ENCODE assay signal across 18 cellular contexts in the genomic region with DNA sequence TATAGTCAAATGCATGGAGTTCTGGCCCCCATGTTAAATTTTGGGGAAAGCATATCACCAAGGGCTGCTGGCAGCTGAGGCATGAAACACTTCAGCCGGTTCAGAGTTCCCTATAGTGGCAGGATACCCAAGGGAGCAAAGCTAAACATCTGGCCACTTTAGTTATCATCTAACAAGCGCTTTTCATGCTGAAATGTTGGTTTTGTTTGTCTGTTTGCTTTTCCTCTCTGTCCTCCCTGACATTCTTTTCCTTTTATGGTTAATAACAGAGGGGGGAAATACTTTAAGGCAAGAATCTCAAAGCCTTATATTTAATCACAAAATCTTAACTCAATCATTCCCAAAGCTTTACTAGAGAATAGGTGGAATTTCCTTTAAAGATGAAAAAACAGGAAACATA.
"Had no signal": no experiment of that assay in that cellular context is flagged by ENCODE, and none has a peak within 500 bp of the region (broad histone marks: within the 10 kb centered on the region; RNA-seq: fewer than 3 reads in every experiment).

No MANE protein-coding gene starts in this region.

- H3K27ac Mint-ChIP-seq: activated CD8-positive, alpha-beta T cell treated with anti-CD3 and anti-CD28 coated beads for 36 hours; activated naive CD8-positive, alpha-beta T cell treated with anti-CD3 and anti-CD28 coated beads, Interleukin-2, amount 10 ng/mL, durations not matched to agents 7 days and 5 days; activated T-helper 17 cell treated with anti-CD3 and anti-CD28 coated beads, Interleukin-2, amount 50 U/mL, for 72 hours had no signal

- H3K4me3 Mint-ChIP-seq: activated CD8-positive, alpha-beta T cell treated with anti-CD3 and anti-CD28 coated beads for 36 hours; activated naive CD8-positive, alpha-beta T cell treated with anti-CD3 and anti-CD28 coated beads, Interleukin-2, amount 10 ng/mL, durations not matched to agents 7 days and 5 days; activated T-helper 17 cell treated with anti-CD3 and anti-CD28 coated beads, Interleukin-2, amount 50 U/mL, for 72 hours; central memory CD8-positive, alpha-beta T cell had no signal

- H3K9me3 ChIP-seq: colonic mucosa, gastrocnemius medialis, left lung, thyroid gland had no signal

- H3K4me3 ChIP-seq: colonic mucosa, gastrocnemius medialis, left lung, thyroid gland had no signal

- H3K27me3 ChIP-seq: colonic mucosa, gastrocnemius medialis, left lung, thyroid gland had no signal

- H3K36me3 ChIP-seq: colonic mucosa, gastrocnemius medialis, left lung, thyroid gland had no signal

- H3K4me1 ChIP-seq: colonic mucosa, gastrocnemius medialis, left lung, thyroid gland had no signal

- H3K4me1 Mint-ChIP-seq: activated naive CD8-positive, alpha-beta T cell treated with anti-CD3 and anti-CD28 coated beads, Interleukin-2, amount 10 ng/mL, durations not matched to agents 7 days and 5 days; activated T-helper 17 cell treated with anti-CD3 and anti-CD28 coated beads, Interleukin-2, amount 50 U/mL, for 72 hours; central memory CD8-positive, alpha-beta T cell had no signal

- H3K9me3 Mint-ChIP-seq: activated CD8-positive, alpha-beta T cell treated with anti-CD3 and anti-CD28 coated beads for 36 hours; activated naive CD8-positive, alpha-beta T cell treated with anti-CD3 and anti-CD28 coated beads, Interleukin-2, amount 10 ng/mL, durations not matched to agents 7 days and 5 days; activated T-helper 17 cell treated with anti-CD3 and anti-CD28 coated beads, Interleukin-2, amount 50 U/mL, for 72 hours; central memory CD8-positive, alpha-beta T cell had no signal

- ATAC-seq: activated CD8-positive, alpha-beta T cell treated with anti-CD3 and anti-CD28 coated beads for 36 hours; activated T-helper 17 cell treated with anti-CD3 and anti-CD28 coated beads, Interleukin-2, amount 50 U/mL, for 72 hours; gastrocnemius medialis; left lung had no signal

- H3K36me3 Mint-ChIP-seq: activated naive CD8-positive, alpha-beta T cell treated with anti-CD3 and anti-CD28 coated beads, Interleukin-2, amount 10 ng/mL, durations not matched to agents 7 days and 5 days had no signal

- DNase-seq: activated CD4-positive, alpha-beta T cell treated with anti-CD3 and anti-CD28 coated beads for 48 hours; activated CD4-positive, CD25-positive, alpha-beta regulatory T cell; activated CD8-positive, alpha-beta T cell treated with anti-CD3 and anti-CD28 coated beads for 36 hours; activated naive CD4-positive, alpha-beta T cell; activated naive CD8-positive, alpha-beta T cell treated with anti-CD3 and anti-CD28 coated beads, Interleukin-2, amount 10 ng/mL, durations not matched to agents 7 days and 5 days; activated T-cell treated with anti-CD3 and anti-CD28 coated beads, Interleukin-2, amount 50 U/mL, for 1 hour; colonic mucosa; gastrocnemius medialis; head of caudate nucleus; left lung; mammary epithelial cell; occipital lobe; retina; stimulated activated CD4-positive, alpha-beta T cell treated with anti-CD3 and anti-CD28 coated beads, Interleukin-2, amount 100 ng/mL, for 24 hours; stimulated activated naive CD4-positive, alpha-beta T cell treated with Interleukin-2 at 50 U/mL for 16 hours; thyroid gland had no signal
